1 cellular context compared by ENCODE assay signal in genomic region chr1:16167331-16168143, GRCh38.
A peak's percentile ranks its signal among the peaks of the same experiment; 100 is the strongest.
TF ChIP-seq lines count a peak whose summit lies in the region.

No MANE protein-coding gene starts in this region.

TF ChIP-seq in GM12878, 131 proteins besides CTCF, POLR2A, EP300 and RAD21:
- TF ChIP-seq NKRF (conservative IDR thresholded peaks at IDR 0.05), result no peak
- TF ChIP-seq SPI1 (IDR thresholded peaks at IDR 0.05; ENCODE audit: borderline replicate concordance, insufficient read depth, low read depth, low read length), result no peak
- TF ChIP-seq TARDBP (IDR thresholded peaks at IDR 0.05; ENCODE audit: borderline replicate concordance), result no peak
- TF ChIP-seq TCF7 (IDR thresholded peaks at IDR 0.05; ENCODE audit: borderline replicate concordance), result no peak
- no peak for TF ChIP-seq HCFC1 (IDR thresholded peaks at IDR 0.05; ENCODE audit: low read length)
- TF ChIP-seq E2F4 (IDR thresholded peaks at IDR 0.05; ENCODE audit: low read depth, low read length), result no peak
- no peak for TF ChIP-seq GATAD2B (conservative IDR thresholded peaks at IDR 0.05; ENCODE audit: low read depth)
- TF ChIP-seq, protein P1, sequence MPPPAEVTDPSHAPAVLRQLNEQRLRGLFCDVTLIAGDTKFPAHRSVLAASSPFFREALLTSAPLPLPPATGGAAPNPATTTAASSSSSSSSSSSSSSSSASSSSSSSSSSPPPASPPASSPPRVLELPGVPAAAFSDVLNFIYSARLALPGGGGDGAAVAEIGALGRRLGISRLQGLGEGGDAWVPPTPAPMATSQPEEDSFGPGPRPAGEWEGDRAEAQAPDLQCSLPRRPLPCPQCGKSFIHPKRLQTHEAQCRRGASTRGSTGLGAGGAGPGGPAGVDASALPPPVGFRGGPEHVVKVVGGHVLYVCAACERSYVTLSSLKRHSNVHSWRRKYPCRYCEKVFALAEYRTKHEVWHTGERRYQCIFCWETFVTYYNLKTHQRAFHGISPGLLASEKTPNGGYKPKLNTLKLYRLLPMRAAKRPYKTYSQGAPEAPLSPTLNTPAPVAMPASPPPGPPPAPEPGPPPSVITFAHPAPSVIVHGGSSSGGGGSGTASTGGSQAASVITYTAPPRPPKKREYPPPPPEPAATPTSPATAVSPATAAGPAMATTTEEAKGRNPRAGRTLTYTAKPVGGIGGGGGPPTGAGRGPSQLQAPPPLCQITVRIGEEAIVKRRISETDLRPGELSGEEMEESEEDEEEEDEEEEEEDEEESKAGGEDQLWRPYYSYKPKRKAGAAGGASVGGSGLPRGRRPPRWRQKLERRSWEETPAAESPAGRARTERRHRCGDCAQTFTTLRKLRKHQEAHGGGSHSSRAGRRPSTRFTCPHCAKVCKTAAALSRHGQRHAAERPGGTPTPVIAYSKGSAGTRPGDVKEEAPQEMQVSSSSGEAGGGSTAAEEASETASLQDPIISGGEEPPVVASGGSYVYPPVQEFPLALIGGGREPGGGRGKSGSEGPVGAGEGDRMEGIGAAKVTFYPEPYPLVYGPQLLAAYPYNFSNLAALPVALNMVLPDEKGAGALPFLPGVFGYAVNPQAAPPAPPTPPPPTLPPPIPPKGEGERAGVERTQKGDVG (CRISPR knock-in tag; IDR thresholded peaks at IDR 0.05), result no peak
- no peak for TF ChIP-seq MXI1 (IDR thresholded peaks at IDR 0.05; ENCODE audit: low read depth, low read length)
- no peak for TF ChIP-seq GABPA (IDR thresholded peaks at IDR 0.05; ENCODE audit: low read depth)
- TF ChIP-seq POLR2AphosphoS2 (IDR thresholded peaks at IDR 0.05; ENCODE audit: low read depth, low read length), result no peak
- no peak for TF ChIP-seq HDGF (IDR thresholded peaks at IDR 0.05)
- TF ChIP-seq BCL11A (IDR thresholded peaks at IDR 0.05; ENCODE audit: low read depth, low read length), result no peak
- no peak for TF ChIP-seq FOS (IDR thresholded peaks at IDR 0.05; ENCODE audit: borderline replicate concordance, extremely low read depth, insufficient read length)
- TF ChIP-seq POU2F2 (IDR thresholded peaks at IDR 0.05; ENCODE audit: borderline replicate concordance, low read depth, low read length), result peak; percentile 54; the same call in 1 of the 3 replicates
- no peak for TF ChIP-seq PAX8 (IDR thresholded peaks at IDR 0.05)
- no peak for TF ChIP-seq SUPT20H (IDR thresholded peaks at IDR 0.05; ENCODE audit: borderline replicate concordance, control insufficient read depth, low read depth, low read length)
- TF ChIP-seq ZZZ3 (IDR thresholded peaks at IDR 0.05; ENCODE audit: control insufficient read depth, insufficient read length, low read depth), result no peak
- no peak for TF ChIP-seq ZBTB33 (IDR thresholded peaks at IDR 0.05)
- TF ChIP-seq CHD2 (IDR thresholded peaks at IDR 0.05; ENCODE audit: borderline replicate concordance, low read depth, low read length), result 0 out of 2 replicates have a peak, but pooled peaks have one; percentile 36
- no peak for TF ChIP-seq NFYA (IDR thresholded peaks at IDR 0.05; ENCODE audit: borderline replicate concordance, low read depth, low read length)
- TF ChIP-seq CREB1 (IDR thresholded peaks at IDR 0.05; ENCODE audit: low read depth), result no peak
- no peak for TF ChIP-seq IRF4 (IDR thresholded peaks at IDR 0.05; ENCODE audit: low read depth, low read length)
- no peak for TF ChIP-seq NRF1 (conservative IDR thresholded peaks at IDR 0.05; ENCODE audit: low read depth, low read length)
- peak in 1 of 2 experiments; percentile 67; a peak in 2 of 4 replicates for TF ChIP-seq BHLHE40 (IDR thresholded peaks at IDR 0.05; ENCODE audit: borderline replicate concordance in 1 of 2, low read depth in 2 of 2, low read length in 1 of 2)
- TF ChIP-seq CEBPZ (IDR thresholded peaks at IDR 0.05; ENCODE audit: low read depth, low read length), result no peak
- no peak for TF ChIP-seq FOXM1 (IDR thresholded peaks at IDR 0.05; ENCODE audit: low read depth, low read length)
- peak; percentile 25 for TF ChIP-seq MEF2B (IDR thresholded peaks at IDR 0.05; ENCODE audit: partially characterized antibody, poor library complexity, severe bottlenecking)
- no peak for TF ChIP-seq MYB (IDR thresholded peaks at IDR 0.05; ENCODE audit: borderline replicate concordance, low read depth, low read length)
- TF ChIP-seq TCF3 (IDR thresholded peaks at IDR 0.05; ENCODE audit: borderline replicate concordance, insufficient read depth, low read depth, low read length), result no peak
- no peak for TF ChIP-seq ETV6 (conservative IDR thresholded peaks at IDR 0.05 in 1 of 2, IDR thresholded peaks at IDR 0.05 in 1 of 2; ENCODE audit: borderline replicate concordance in 1 of 2, low read depth in 1 of 2)
- TF ChIP-seq BMI1 (IDR thresholded peaks at IDR 0.05; ENCODE audit: borderline replicate concordance), result peak; percentile 96
- TF ChIP-seq MEF2A (IDR thresholded peaks at IDR 0.05; ENCODE audit: insufficient read depth, low read depth, low read length), result no peak
- TF ChIP-seq CHD1 (IDR thresholded peaks at IDR 0.05; ENCODE audit: low read depth, low read length), result no peak
- peak; percentile 19; the same call in 1 of the 2 replicates for TF ChIP-seq RB1 (IDR thresholded peaks at IDR 0.05; ENCODE audit: borderline replicate concordance)
- TF ChIP-seq EGR1 (IDR thresholded peaks at IDR 0.05; ENCODE audit: borderline replicate concordance in 1 of 2, low read depth in 2 of 2, low read length in 2 of 2), result 0 out of 3 replicates have a peak, but pooled peaks of 1 of the 2 experiments have one; percentile 16
- TF ChIP-seq IKZF1 (conservative IDR thresholded peaks at IDR 0.05), result no peak
- TF ChIP-seq TAF1 (IDR thresholded peaks at IDR 0.05; ENCODE audit: borderline replicate concordance, low read depth, low read length), result no peak
- no peak for TF ChIP-seq YBX1 (IDR thresholded peaks at IDR 0.05)
- TF ChIP-seq JUNB (IDR thresholded peaks at IDR 0.05), result no peak
- no peak for TF ChIP-seq CREM (IDR thresholded peaks at IDR 0.05; ENCODE audit: low read depth)
- no peak for TF ChIP-seq CBFB (IDR thresholded peaks at IDR 0.05; ENCODE audit: low read depth)
- TF ChIP-seq DPF2 (IDR thresholded peaks at IDR 0.05), result peak; percentile 55; the same call in 1 of the 2 replicates
- TF ChIP-seq RELA (IDR thresholded peaks at IDR 0.05; ENCODE audit: borderline replicate concordance, partially characterized antibody), result no peak
- no peak for TF ChIP-seq ZNF24 (IDR thresholded peaks at IDR 0.05)
